In the genomic region with DNA sequence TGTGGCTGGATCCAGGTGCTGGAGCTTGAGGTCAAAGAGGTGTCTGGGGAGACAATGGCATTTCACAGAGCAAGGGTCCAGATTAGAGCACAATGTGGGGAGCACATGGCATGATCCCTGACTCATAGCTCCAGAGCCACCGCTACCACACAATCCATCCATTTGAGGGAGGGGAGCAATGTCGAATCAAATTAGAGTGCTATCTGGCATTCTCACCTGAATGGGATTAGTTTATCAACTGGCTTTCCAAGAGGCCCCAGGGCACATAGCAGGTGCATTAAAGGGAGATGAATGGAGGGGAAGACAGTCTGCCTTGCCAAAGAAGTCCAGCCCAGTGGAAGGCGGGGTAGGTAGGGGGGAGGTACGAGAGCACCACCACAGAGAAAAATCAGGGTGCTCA, we compare ENCODE assay signal across 32 cellular contexts.
"Had no signal": no experiment of that assay in that cellular context is flagged by ENCODE, and none has a peak within 500 bp of the region (broad histone marks: within the 10 kb centered on the region; RNA-seq: fewer than 3 reads in every experiment).

No MANE protein-coding gene starts in this region.

- H3K27me3 ChIP-seq: gastrocnemius medialis had no signal

- H3K27ac ChIP-seq: brain microvascular endothelial cell, esophagus muscularis mucosa, foreskin keratinocyte, gastrocnemius medialis, heart right ventricle, WERI-Rb-1 had no signal

- H3K4me3 ChIP-seq: esophagus muscularis mucosa, gastrocnemius medialis, heart right ventricle had no signal

- H3K27ac Mint-ChIP-seq: activated B cell treated with CpG ODN at 0.5 μM for 24 hours; activated CD8-positive, alpha-beta T cell treated with anti-CD3 and anti-CD28 coated beads for 36 hours; activated naive CD4-positive, alpha-beta T cell treated with anti-CD3 and anti-CD28 coated beads, Interleukin-2, amount 10 ng/mL, durations not matched to agents 7 days and 5 days; activated naive CD4-positive, alpha-beta T cell treated with anti-CD3 and anti-CD28 coated beads, Interleukin-2, amount 50 U/mL, for 72 hours; activated naive CD8-positive, alpha-beta T cell treated with anti-CD3 and anti-CD28 coated beads, Interleukin-2, amount 10 ng/mL, durations not matched to agents 7 days and 5 days; activated T-helper 1 cell treated with anti-CD3 and anti-CD28 coated beads, Interleukin-12 subunit alpha, Interleukin-12 subunit beta, Interleukin-2, Interleukin-4 antibody, amounts not matched to agents 30 ng/mL and 10 ng/mL and 1 ng/mL, durations not matched to agents 14 hours and 24 hours and 36 hours; effector memory CD8-positive, alpha-beta T cell; T-helper 17 cell; T-helper 2 cell treated with Interferon-gamma antibody and Interleukin-4, amounts not matched to agents 5 μg/mL and 100 μg/mL, for 36 hours had no signal

- H3K9me3 Mint-ChIP-seq: activated B cell treated with CpG ODN at 0.5 μM for 24 hours; activated CD8-positive, alpha-beta T cell treated with anti-CD3 and anti-CD28 coated beads for 36 hours; activated naive CD4-positive, alpha-beta T cell treated with anti-CD3 and anti-CD28 coated beads, Interleukin-2, amount 10 ng/mL, durations not matched to agents 7 days and 5 days; activated naive CD4-positive, alpha-beta T cell treated with anti-CD3 and anti-CD28 coated beads, Interleukin-2, amount 50 U/mL, for 72 hours; activated naive CD8-positive, alpha-beta T cell treated with anti-CD3 and anti-CD28 coated beads, Interleukin-2, amount 10 ng/mL, durations not matched to agents 7 days and 5 days; activated T-helper 1 cell treated with anti-CD3 and anti-CD28 coated beads, Interleukin-12 subunit alpha, Interleukin-12 subunit beta, Interleukin-2, Interleukin-4 antibody, amounts not matched to agents 30 ng/mL and 10 ng/mL and 1 ng/mL, durations not matched to agents 14 hours and 24 hours and 36 hours; central memory CD8-positive, alpha-beta T cell; effector memory CD8-positive, alpha-beta T cell; T-helper 2 cell treated with Interferon-gamma antibody and Interleukin-4, amounts not matched to agents 5 μg/mL and 100 μg/mL, for 36 hours had no signal

- H3K4me1 ChIP-seq: esophagus muscularis mucosa, foreskin keratinocyte, gastrocnemius medialis had no signal

- H3K36me3 Mint-ChIP-seq: activated naive CD4-positive, alpha-beta T cell treated with anti-CD3 and anti-CD28 coated beads, Interleukin-2, amount 10 ng/mL, durations not matched to agents 7 days and 5 days; activated naive CD4-positive, alpha-beta T cell treated with anti-CD3 and anti-CD28 coated beads, Interleukin-2, amount 50 U/mL, for 72 hours; activated naive CD8-positive, alpha-beta T cell treated with anti-CD3 and anti-CD28 coated beads, Interleukin-2, amount 10 ng/mL, durations not matched to agents 7 days and 5 days had no signal

- H3K4me1 Mint-ChIP-seq: activated B cell treated with CpG ODN at 0.5 μM for 24 hours; activated naive CD4-positive, alpha-beta T cell treated with anti-CD3 and anti-CD28 coated beads, Interleukin-2, amount 10 ng/mL, durations not matched to agents 7 days and 5 days; activated naive CD8-positive, alpha-beta T cell treated with anti-CD3 and anti-CD28 coated beads, Interleukin-2, amount 10 ng/mL, durations not matched to agents 7 days and 5 days; central memory CD8-positive, alpha-beta T cell had no signal

- H3K36me3 ChIP-seq: brain microvascular endothelial cell, esophagus muscularis mucosa, gastrocnemius medialis, heart right ventricle, WERI-Rb-1 had no signal

- ATAC-seq: activated CD4-positive, CD25-positive, alpha-beta regulatory T cell treated with anti-CD3 and anti-CD28 coated beads, Interleukin-2, amount 50 U/mL, for 24 hours; activated CD8-positive, alpha-beta T cell treated with anti-CD3 and anti-CD28 coated beads for 36 hours; activated naive CD4-positive, alpha-beta T cell treated with anti-CD3 and anti-CD28 coated beads, Interleukin-2, amount 50 U/mL, for 72 hours; effector memory CD8-positive, alpha-beta T cell; foreskin keratinocyte; gastrocnemius medialis; heart right ventricle; T-helper 17 cell had no signal

- DNase-seq: activated B cell treated with CpG ODN at 0.5 μM for 24 hours; activated CD4-positive, alpha-beta T cell treated with anti-CD3 and anti-CD28 coated beads for 48 hours; activated CD4-positive, alpha-beta T cell treated with anti-CD3 and anti-CD28 coated beads, Interleukin-2, amount 50 U/mL, for 1 hour; activated CD4-positive, alpha-beta T cell treated with anti-CD3 and anti-CD28 coated beads, Interleukin-2, amount 50 U/mL, for 48 hours; activated CD8-positive, alpha-beta memory T cell treated with anti-CD3 and anti-CD28 coated beads for 24 hours; activated CD8-positive, alpha-beta T cell treated with anti-CD3 and anti-CD28 coated beads for 36 hours; activated gamma-delta T cell; activated naive CD4-positive, alpha-beta T cell; activated naive CD4-positive, alpha-beta T cell treated with anti-CD3 and anti-CD28 coated beads, Interleukin-2, amount 10 ng/mL, durations not matched to agents 7 days and 5 days; activated naive CD8-positive, alpha-beta T cell treated with anti-CD3 and anti-CD28 coated beads, Interleukin-2, amount 10 ng/mL, durations not matched to agents 7 days and 5 days; activated T-cell treated with anti-CD3 and anti-CD28 coated beads, Interleukin-2, amount 50 U/mL, for 48 hours; amniotic stem cell; anterior cingulate cortex; brain microvascular endothelial cell; cortex of kidney; dermis blood vessel endothelial cell; effector CD4-positive, alpha-beta T cell; effector memory CD8-positive, alpha-beta T cell; erythroblast; foreskin keratinocyte; gastrocnemius medialis; heart right ventricle; T-helper 1 cell; T-helper 17 cell; T1000; WERI-Rb-1 had no signal

- H3K9me3 ChIP-seq: esophagus muscularis mucosa, gastrocnemius medialis, heart right ventricle had no signal

- H3K4me3 Mint-ChIP-seq: activated B cell treated with CpG ODN at 0.5 μM for 24 hours; activated CD8-positive, alpha-beta T cell treated with anti-CD3 and anti-CD28 coated beads for 36 hours; activated naive CD4-positive, alpha-beta T cell treated with anti-CD3 and anti-CD28 coated beads, Interleukin-2, amount 10 ng/mL, durations not matched to agents 7 days and 5 days; activated naive CD8-positive, alpha-beta T cell treated with anti-CD3 and anti-CD28 coated beads, Interleukin-2, amount 10 ng/mL, durations not matched to agents 7 days and 5 days; activated T-helper 1 cell treated with anti-CD3 and anti-CD28 coated beads, Interleukin-12 subunit alpha, Interleukin-12 subunit beta, Interleukin-2, Interleukin-4 antibody, amounts not matched to agents 30 ng/mL and 10 ng/mL and 1 ng/mL, durations not matched to agents 14 hours and 24 hours and 36 hours; central memory CD8-positive, alpha-beta T cell; effector memory CD8-positive, alpha-beta T cell; T-helper 17 cell; T-helper 2 cell treated with Interferon-gamma antibody and Interleukin-4, amounts not matched to agents 5 μg/mL and 100 μg/mL, for 36 hours had no signal
